In the genomic region with DNA sequence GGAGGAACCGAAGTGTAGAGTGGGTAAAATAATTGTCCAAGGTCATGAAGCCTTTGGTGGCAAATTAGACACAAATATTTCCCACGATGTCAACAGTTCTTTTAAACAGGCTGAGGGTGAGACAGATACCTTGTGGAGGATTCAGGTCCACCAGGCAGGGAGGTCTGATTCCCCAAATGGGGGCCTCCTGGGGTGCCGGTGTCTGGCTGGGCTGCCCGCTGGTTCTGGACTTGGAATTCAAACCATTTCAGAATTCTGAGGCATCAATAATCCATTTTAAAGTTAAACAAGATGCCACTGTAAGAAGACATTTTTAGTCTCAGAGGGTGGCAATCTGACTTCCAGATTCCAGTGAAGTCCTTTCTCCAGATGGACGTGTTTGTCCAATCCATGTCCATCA, we compare ENCODE assay signal across 39 cellular contexts. TPM values are rescaled to one million over a fixed set of nuclear protein-coding genes. Genes with fewer than 3 reads are reported as not detected.
"Had no signal": no experiment of that assay in that cellular context is flagged by ENCODE, and none has a peak within 500 bp of the region (broad histone marks: within the 10 kb centered on the region; RNA-seq: fewer than 3 reads in every experiment).

No MANE protein-coding gene starts in this region.

- H3K9me3 Mint-ChIP-seq: activated B cell treated with CpG ODN at 0.5 μM for 24 hours; activated CD4-positive, alpha-beta memory T cell treated with anti-CD3 and anti-CD28 coated beads for 36 hours; activated CD4-positive, alpha-beta T cell treated with anti-CD3 and anti-CD28 coated beads, Interleukin-2, amount 10 ng/mL, durations not matched to agents 24 days and 14 days; activated CD8-positive, alpha-beta T cell treated with anti-CD3 and anti-CD28 coated beads for 36 hours; activated naive CD4-positive, alpha-beta T cell treated with anti-CD3 and anti-CD28 coated beads, Interleukin-2, amount 10 ng/mL, durations not matched to agents 7 days and 5 days; activated naive CD4-positive, alpha-beta T cell treated with anti-CD3 and anti-CD28 coated beads, Interleukin-2, amount 50 U/mL, for 24 hours; activated naive CD8-positive, alpha-beta T cell treated with anti-CD3 and anti-CD28 coated beads, Interleukin-2, amount 10 ng/mL, durations not matched to agents 7 days and 5 days; activated naive CD8-positive, alpha-beta T cell treated with anti-CD3 and anti-CD28 coated beads, Interleukin-2, amount 50 U/mL, for 24 hours; activated T-cell treated with anti-CD3 and anti-CD28 coated beads, Interleukin-2, amount 50 U/mL, for 4 hours; activated T-cell treated with anti-CD3 and anti-CD28 coated beads, Interleukin-2, amount 50 U/mL, for 72 hours; activated T-helper 1 cell treated with anti-CD3 and anti-CD28 coated beads, Interleukin-12 subunit alpha, Interleukin-12 subunit beta, Interleukin-2, Interleukin-4 antibody, amounts not matched to agents 30 ng/mL and 10 ng/mL and 1 ng/mL, durations not matched to agents 14 hours and 24 hours and 36 hours; activated T-helper 17 cell treated with anti-CD3 and anti-CD28 coated beads, Interleukin-2, amount 50 U/mL, for 72 hours; brain; central memory CD8-positive, alpha-beta T cell; T-helper 1 cell treated with Interleukin-12 subunit alpha and Interleukin-12 subunit beta and Interleukin-4 antibody, amounts not matched to agents 30 μg/mL and 1 μg/mL, for 36 hours; T-helper 2 cell treated with Interferon-gamma antibody and Interleukin-4, amounts not matched to agents 5 μg/mL and 100 μg/mL, for 36 hours had no signal

- H3K27ac Mint-ChIP-seq: activated B cell treated with CpG ODN at 0.5 μM for 24 hours; activated CD4-positive, alpha-beta memory T cell treated with anti-CD3 and anti-CD28 coated beads for 36 hours; activated CD4-positive, alpha-beta T cell treated with anti-CD3 and anti-CD28 coated beads, Interleukin-2, amount 10 ng/mL, durations not matched to agents 24 days and 14 days; activated CD8-positive, alpha-beta T cell treated with anti-CD3 and anti-CD28 coated beads for 36 hours; activated naive CD4-positive, alpha-beta T cell treated with anti-CD3 and anti-CD28 coated beads, Interleukin-2, amount 10 ng/mL, durations not matched to agents 7 days and 5 days; activated naive CD4-positive, alpha-beta T cell treated with anti-CD3 and anti-CD28 coated beads, Interleukin-2, amount 50 U/mL, for 24 hours; activated naive CD8-positive, alpha-beta T cell; activated naive CD8-positive, alpha-beta T cell treated with anti-CD3 and anti-CD28 coated beads, Interleukin-2, amount 10 ng/mL, durations not matched to agents 7 days and 5 days; activated naive CD8-positive, alpha-beta T cell treated with anti-CD3 and anti-CD28 coated beads, Interleukin-2, amount 50 U/mL, for 24 hours; activated T-cell treated with anti-CD3 and anti-CD28 coated beads, Interleukin-2, amount 50 U/mL, for 72 hours; activated T-helper 1 cell treated with anti-CD3 and anti-CD28 coated beads, Interleukin-12 subunit alpha, Interleukin-12 subunit beta, Interleukin-2, Interleukin-4 antibody, amounts not matched to agents 30 ng/mL and 10 ng/mL and 1 ng/mL, durations not matched to agents 14 hours and 24 hours and 36 hours; activated T-helper 17 cell treated with anti-CD3 and anti-CD28 coated beads, Interleukin-2, amount 50 U/mL, for 72 hours; brain; T-helper 1 cell treated with Interleukin-12 subunit alpha and Interleukin-12 subunit beta and Interleukin-4 antibody, amounts not matched to agents 30 μg/mL and 1 μg/mL, for 36 hours; T-helper 2 cell treated with Interferon-gamma antibody and Interleukin-4, amounts not matched to agents 5 μg/mL and 100 μg/mL, for 36 hours had no signal

- ATAC-seq: activated CD8-positive, alpha-beta T cell treated with anti-CD3 and anti-CD28 coated beads for 36 hours; activated naive CD8-positive, alpha-beta T cell treated with anti-CD3 and anti-CD28 coated beads, Interleukin-2, amount 50 U/mL, for 24 hours; activated T-cell treated with anti-CD3 and anti-CD28 coated beads, Interleukin-2, amount 50 U/mL, for 4 hours; activated T-cell treated with anti-CD3 and anti-CD28 coated beads, Interleukin-2, amount 50 U/mL, for 72 hours; activated T-helper 17 cell treated with anti-CD3 and anti-CD28 coated beads, Interleukin-2, amount 50 U/mL, for 72 hours had no signal

- H3K36me3 ChIP-seq: ascending aorta, cardiac muscle cell had no signal

- H3K27ac ChIP-seq: ascending aorta, cardiac muscle cell, VCaP had no signal

- H3K4me3 ChIP-seq: ascending aorta, cardiac muscle cell had no signal

- H3K9me3 ChIP-seq: ascending aorta had no signal

- H3K36me3 Mint-ChIP-seq: activated CD4-positive, alpha-beta memory T cell treated with anti-CD3 and anti-CD28 coated beads for 36 hours; activated naive CD4-positive, alpha-beta T cell treated with anti-CD3 and anti-CD28 coated beads, Interleukin-2, amount 10 ng/mL, durations not matched to agents 7 days and 5 days; activated naive CD4-positive, alpha-beta T cell treated with anti-CD3 and anti-CD28 coated beads, Interleukin-2, amount 50 U/mL, for 24 hours; activated naive CD8-positive, alpha-beta T cell; activated naive CD8-positive, alpha-beta T cell treated with anti-CD3 and anti-CD28 coated beads, Interleukin-2, amount 10 ng/mL, durations not matched to agents 7 days and 5 days; brain had no signal

- H3K4me1 ChIP-seq: ascending aorta had no signal

- H3K27me3 ChIP-seq: ascending aorta, cardiac muscle cell had no signal

- DNase-seq: activated B cell treated with CpG ODN at 0.5 μM for 24 hours; activated CD4-positive, alpha-beta memory T cell treated with anti-CD3 and anti-CD28 coated beads for 36 hours; activated CD4-positive, alpha-beta T cell treated with anti-CD3 and anti-CD28 coated beads for 4 hours; activated CD4-positive, alpha-beta T cell treated with anti-CD3 and anti-CD28 coated beads, Interleukin-2, amount 10 ng/mL, durations not matched to agents 24 days and 14 days; activated CD4-positive, alpha-beta T cell treated with anti-CD3 and anti-CD28 coated beads, Interleukin-2, amount 50 U/mL, for 1 hour; activated CD4-positive, alpha-beta T cell treated with anti-CD3 and anti-CD28 coated beads, Interleukin-2, amount 50 U/mL, for 4 hours; activated CD4-positive, CD25-positive, alpha-beta regulatory T cell treated with anti-CD3 and anti-CD28 coated beads, Interleukin-2, amount 50 U/mL, for 72 hours; activated CD8-positive, alpha-beta memory T cell treated with anti-CD3 and anti-CD28 coated beads, Interleukin-2, amount 50 U/mL, for 4 hours; activated CD8-positive, alpha-beta T cell treated with anti-CD3 and anti-CD28 coated beads for 36 hours; activated effector memory CD4-positive, alpha-beta T cell treated with anti-CD3 and anti-CD28 coated beads, Interleukin-2, amount 50 U/mL, for 16 hours; activated gamma-delta T cell treated with Interleukin-2 at 50 U/mL for 16 hours; activated naive CD4-positive, alpha-beta T cell; activated naive CD4-positive, alpha-beta T cell treated with anti-CD3 and anti-CD28 coated beads, Interleukin-2, amount 10 ng/mL, durations not matched to agents 7 days and 5 days; activated naive CD8-positive, alpha-beta T cell treated with anti-CD3 and anti-CD28 coated beads, Interleukin-2, amount 10 ng/mL, durations not matched to agents 7 days and 5 days; activated naive CD8-positive, alpha-beta T cell treated with anti-CD3 and anti-CD28 coated beads, Interleukin-2, amount 50 U/mL, for 24 hours; activated T-cell treated with anti-CD3 and anti-CD28 coated beads for 4 hours; activated T-cell treated with anti-CD3 and anti-CD28 coated beads, Interleukin-2, amount 50 U/mL, for 1 hour; activated T-cell treated with anti-CD3 and anti-CD28 coated beads, Interleukin-2, amount 50 U/mL, for 4 hours; activated T-cell treated with anti-CD3 and anti-CD28 coated beads, Interleukin-2, amount 50 U/mL, for 72 hours; amygdala; anterior cingulate cortex; caudate nucleus; cerebellar nuclear complex; T-helper 1 cell; T-helper 2 cell; T-helper 9 cell had no signal

- H3K4me1 Mint-ChIP-seq: activated naive CD4-positive, alpha-beta T cell treated with anti-CD3 and anti-CD28 coated beads, Interleukin-2, amount 50 U/mL, for 24 hours; activated naive CD8-positive, alpha-beta T cell treated with anti-CD3 and anti-CD28 coated beads, Interleukin-2, amount 50 U/mL, for 24 hours; activated T-helper 17 cell treated with anti-CD3 and anti-CD28 coated beads, Interleukin-2, amount 50 U/mL, for 72 hours; central memory CD8-positive, alpha-beta T cell had no signal

- H3K4me3 Mint-ChIP-seq: activated B cell treated with CpG ODN at 0.5 μM for 24 hours; activated CD4-positive, alpha-beta memory T cell treated with anti-CD3 and anti-CD28 coated beads for 36 hours; activated CD4-positive, alpha-beta T cell treated with anti-CD3 and anti-CD28 coated beads, Interleukin-2, amount 10 ng/mL, durations not matched to agents 24 days and 14 days; activated CD8-positive, alpha-beta T cell treated with anti-CD3 and anti-CD28 coated beads for 36 hours; activated naive CD4-positive, alpha-beta T cell treated with anti-CD3 and anti-CD28 coated beads, Interleukin-2, amount 10 ng/mL, durations not matched to agents 7 days and 5 days; activated naive CD4-positive, alpha-beta T cell treated with anti-CD3 and anti-CD28 coated beads, Interleukin-2, amount 50 U/mL, for 24 hours; activated naive CD8-positive, alpha-beta T cell; activated naive CD8-positive, alpha-beta T cell treated with anti-CD3 and anti-CD28 coated beads, Interleukin-2, amount 10 ng/mL, durations not matched to agents 7 days and 5 days; activated naive CD8-positive, alpha-beta T cell treated with anti-CD3 and anti-CD28 coated beads, Interleukin-2, amount 50 U/mL, for 24 hours; activated T-cell treated with anti-CD3 and anti-CD28 coated beads, Interleukin-2, amount 50 U/mL, for 4 hours; activated T-cell treated with anti-CD3 and anti-CD28 coated beads, Interleukin-2, amount 50 U/mL, for 72 hours; activated T-helper 1 cell treated with anti-CD3 and anti-CD28 coated beads, Interleukin-12 subunit alpha, Interleukin-12 subunit beta, Interleukin-2, Interleukin-4 antibody, amounts not matched to agents 30 ng/mL and 10 ng/mL and 1 ng/mL, durations not matched to agents 14 hours and 24 hours and 36 hours; activated T-helper 17 cell treated with anti-CD3 and anti-CD28 coated beads, Interleukin-2, amount 50 U/mL, for 72 hours; brain; central memory CD8-positive, alpha-beta T cell; T-helper 1 cell treated with Interleukin-12 subunit alpha and Interleukin-12 subunit beta and Interleukin-4 antibody, amounts not matched to agents 30 μg/mL and 1 μg/mL, for 36 hours; T-helper 2 cell treated with Interferon-gamma antibody and Interleukin-4, amounts not matched to agents 5 μg/mL and 100 μg/mL, for 36 hours had no signal

RNA-seq across cellular contexts. Expression of a gene that starts 15.5 kb away (rescaled TPM):
- total RNA-seq: activated B cell treated with CpG ODN at 0.5 μM for 24 hours; activated CD4-positive, alpha-beta memory T cell treated with anti-CD3 and anti-CD28 coated beads for 36 hours; activated CD4-positive, alpha-beta T cell treated with anti-CD3 and anti-CD28 coated beads, Interleukin-2, amount 10 ng/mL, durations not matched to agents 24 days and 14 days; activated CD8-positive, alpha-beta memory T cell treated with anti-CD3 and anti-CD28 coated beads for 36 hours; activated CD8-positive, alpha-beta T cell treated with anti-CD3 and anti-CD28 coated beads for 36 hours; activated naive CD8-positive, alpha-beta T cell treated with anti-CD3 and anti-CD28 coated beads, Interleukin-2, amount 10 ng/mL, durations not matched to agents 7 days and 5 days; activated T-cell treated with anti-CD3 and anti-CD28 coated beads, Interleukin-2, amount 50 U/mL, for 4 hours; activated T-cell treated with anti-CD3 and anti-CD28 coated beads, Interleukin-2, amount 50 U/mL, for 72 hours; activated T-helper 1 cell treated with anti-CD3 and anti-CD28 coated beads, Interleukin-12 subunit alpha, Interleukin-12 subunit beta, Interleukin-2, Interleukin-4 antibody, amounts not matched to agents 30 ng/mL and 10 ng/mL and 1 ng/mL, durations not matched to agents 14 hours and 24 hours and 36 hours; activated T-helper 17 cell treated with anti-CD3 and anti-CD28 coated beads, Interleukin-2, amount 50 U/mL, for 72 hours; ascending aorta; bronchial epithelial cell; cardiac muscle cell had no signal

RNA-seq across cellular contexts. Expression of a gene that starts 52.5 kb away (rescaled TPM):
- total RNA-seq: activated B cell treated with CpG ODN at 0.5 μM for 24 hours; activated CD4-positive, alpha-beta memory T cell treated with anti-CD3 and anti-CD28 coated beads for 36 hours; activated CD4-positive, alpha-beta T cell treated with anti-CD3 and anti-CD28 coated beads, Interleukin-2, amount 10 ng/mL, durations not matched to agents 24 days and 14 days; activated CD8-positive, alpha-beta memory T cell treated with anti-CD3 and anti-CD28 coated beads for 36 hours; activated CD8-positive, alpha-beta T cell treated with anti-CD3 and anti-CD28 coated beads for 36 hours; activated naive CD8-positive, alpha-beta T cell treated with anti-CD3 and anti-CD28 coated beads, Interleukin-2, amount 10 ng/mL, durations not matched to agents 7 days and 5 days; activated T-cell treated with anti-CD3 and anti-CD28 coated beads, Interleukin-2, amount 50 U/mL, for 4 hours; activated T-helper 1 cell treated with anti-CD3 and anti-CD28 coated beads, Interleukin-12 subunit alpha, Interleukin-12 subunit beta, Interleukin-2, Interleukin-4 antibody, amounts not matched to agents 30 ng/mL and 10 ng/mL and 1 ng/mL, durations not matched to agents 14 hours and 24 hours and 36 hours; activated T-helper 17 cell treated with anti-CD3 and anti-CD28 coated beads, Interleukin-2, amount 50 U/mL, for 72 hours; ascending aorta; bronchial epithelial cell had no signal
